In the genomic region with DNA sequence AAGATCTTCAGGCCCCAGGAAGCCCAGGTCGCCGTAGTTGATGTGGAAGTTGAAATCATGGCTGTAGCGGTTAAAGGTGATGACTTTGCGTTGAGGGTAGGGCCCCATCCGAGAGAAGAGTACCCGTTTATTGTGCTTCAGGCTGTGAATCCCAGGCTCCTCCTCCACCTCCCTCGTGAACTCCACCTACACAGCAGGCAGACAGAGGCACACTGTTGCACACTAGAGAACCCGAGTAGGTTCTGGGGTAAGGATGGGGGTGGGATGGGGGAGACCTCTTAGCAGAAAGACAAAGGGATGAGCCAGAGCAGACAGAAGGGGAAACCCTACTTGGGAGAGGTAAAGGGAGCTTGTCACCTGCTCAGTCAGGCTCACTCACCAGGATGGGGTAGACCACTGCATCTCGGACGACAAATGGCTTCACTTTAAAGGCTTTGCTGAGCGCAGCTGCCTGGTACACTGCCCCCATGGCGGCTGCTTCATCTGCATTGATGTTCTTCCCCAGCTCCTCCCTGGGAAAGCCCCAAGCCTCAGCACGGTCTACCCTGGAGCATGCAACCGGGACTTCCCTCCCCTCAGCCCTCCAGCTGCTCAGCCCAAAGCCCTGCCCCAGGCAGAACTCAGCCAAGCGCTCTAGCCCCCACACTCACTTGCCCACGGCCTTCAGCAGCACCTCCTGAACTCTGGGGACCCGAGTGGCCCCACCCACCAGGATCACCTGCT, we compare ENCODE assay signal across 11 cellular contexts. TPM values are rescaled to one million over a fixed set of nuclear protein-coding genes. Genes with fewer than 3 reads are reported as not detected.
A peak's percentile ranks its signal among the peaks of the same experiment; 100 is the strongest.
DNase-seq lines count a peak whose midpoint lies in the region; ATAC-seq and TF ChIP-seq lines count a peak whose summit lies in the region.
"Had no signal": no experiment of that assay in that cellular context is flagged by ENCODE, and none has a peak within 500 bp of the region (broad histone marks: within the 10 kb centered on the region; RNA-seq: fewer than 3 reads in every experiment).

No MANE protein-coding gene starts in this region.

- H3K9ac ChIP-seq in neural progenitor cell, result no peak overlapping the region

- H3K27ac Mint-ChIP-seq in activated T-cell treated with anti-CD3 and anti-CD28 coated beads, Interleukin-2, amount 50 U/mL, for 72 hours, result no peak overlapping the region
- H3K27ac Mint-ChIP-seq in neural progenitor cell, result no peak overlapping the region

- H2AFZ ChIP-seq in neural progenitor cell (replicated peaks), result no peak overlapping the region

- peak; percentile 19 to 27 for DNase-seq in activated T-cell treated with anti-CD3 and anti-CD28 coated beads, Interleukin-2, amount 50 U/mL, for 72 hours
- no peak for DNase-seq in activated T-cell treated with anti-CD3 and anti-CD28 coated beads, Interleukin-2, amount 50 U/mL, for 1 hour
- DNase-seq in neural progenitor cell (ENCODE audit: low spot score) (no peak), dedifferentiated amniotic fluid mesenchymal stem cell (ENCODE audit: extremely low spot score) (no peak), SK-N-DZ (ENCODE audit: low spot score) (no peak), NCI-H1417 (lab: John Stamatoyannopoulos, UW) (no peak)
- DNase-seq: activated CD8-positive, alpha-beta memory T cell treated with anti-CD3 and anti-CD28 coated beads, Interleukin-2, amount 50 U/mL, for 48 hours had no signal

- peaks cover 20 to 52% of the 10 kb centered on the region in 2 donors for H3K36me3 Mint-ChIP-seq in activated T-cell treated with anti-CD3 and anti-CD28 coated beads, Interleukin-2, amount 50 U/mL, for 72 hours (ENCODE audit: insufficient read depth in 2 of 2)
- peaks cover 48% of the 10 kb centered on the region for H3K36me3 Mint-ChIP-seq in neural progenitor cell

- ATAC-seq in activated T-cell treated with anti-CD3 and anti-CD28 coated beads, Interleukin-2, amount 50 U/mL, for 72 hours (replicated peaks in 1 of 2), result peak; percentile 20 to 36
- peak; percentile 38 for ATAC-seq in GM21381 (IDR thresholded peaks at IDR 0.05; ENCODE audit: unreplicated experiment)
- ATAC-seq in HG03460 (IDR thresholded peaks at IDR 0.05; ENCODE audit: unreplicated experiment), result peak; percentile 56
- ATAC-seq: foreskin keratinocyte had no signal

- H3K27me3 Mint-ChIP-seq in activated T-cell treated with anti-CD3 and anti-CD28 coated beads, Interleukin-2, amount 50 U/mL, for 72 hours (ENCODE audit: low read depth), result no peaks in the 10 kb centered on the region
- peaks cover 6% of the 10 kb centered on the region for H3K27me3 Mint-ChIP-seq in neural progenitor cell (ENCODE audit: insufficient read depth, low read depth)

- H3K4me1 ChIP-seq in neural progenitor cell, result no peaks in the 10 kb centered on the region
- H3K4me1 ChIP-seq: foreskin keratinocyte had no signal

- peak overlapping the region; percentile 23 to 33 for H3K4me3 Mint-ChIP-seq in activated T-cell treated with anti-CD3 and anti-CD28 coated beads, Interleukin-2, amount 50 U/mL, for 72 hours
- H3K4me3 Mint-ChIP-seq in neural progenitor cell, result peak overlapping the region; percentile 43

- peaks cover 12% of the 10 kb centered on the region for H4K20me1 ChIP-seq in neural progenitor cell (ENCODE audit: low read depth)

- no peaks in the 10 kb centered on the region for H3K27me3 ChIP-seq in neural progenitor cell
- H3K27me3 ChIP-seq: foreskin keratinocyte had no signal

- H3K9me3 Mint-ChIP-seq in activated T-cell treated with anti-CD3 and anti-CD28 coated beads, Interleukin-2, amount 50 U/mL, for 72 hours, result no peaks in the 10 kb centered on the region
- no peaks in the 10 kb centered on the region for H3K9me3 Mint-ChIP-seq in neural progenitor cell

- peaks cover 4% of the 10 kb centered on the region for H3F3A ChIP-seq in neural progenitor cell (ENCODE audit: low read depth)

- peaks cover 72% of the 10 kb centered on the region for H3K4me1 Mint-ChIP-seq in activated T-cell treated with anti-CD3 and anti-CD28 coated beads, Interleukin-2, amount 50 U/mL, for 72 hours (ENCODE audit: low read depth)
- peaks cover 8% of the 10 kb centered on the region for H3K4me1 Mint-ChIP-seq in neural progenitor cell

- H3K9me3 ChIP-seq in neural progenitor cell (ENCODE audit: low read depth), result no peaks in the 10 kb centered on the region

- no peaks in the 10 kb centered on the region for H3K36me3 ChIP-seq in neural progenitor cell

- peaks cover 31% of the 10 kb centered on the region for H3K79me2 ChIP-seq in neural progenitor cell (ENCODE audit: low read depth)

- H3K4me3 ChIP-seq in neural progenitor cell, result no peak overlapping the region
- H3K4me3 ChIP-seq: lung had no signal

- TF ChIP-seq CTCF in neural progenitor cell (IDR thresholded peaks at IDR 0.05), result no peak

- H3K27ac ChIP-seq in neural progenitor cell, result no peak overlapping the region
- H3K27ac ChIP-seq: foreskin keratinocyte had no signal

- no peak overlapping the region for H3K4me2 ChIP-seq in neural progenitor cell

RNA-seq across cellular contexts. Expression of gene HYOU1, which starts 5.4 kb away (rescaled TPM):
- 100 to 1,000 TPM; 199 to 232 TPM for total RNA-seq in activated T-cell treated with anti-CD3 and anti-CD28 coated beads, Interleukin-2, amount 50 U/mL, for 72 hours
- total RNA-seq in neural progenitor cell (ENCODE audit: low replicate concordance), result 129 and 203 TPM in 2 replicates
- 77.2 and 87.5 TPM in 2 replicates for polyA plus RNA-seq in SK-N-DZ (2014; cell fraction: cytosol; rRNA removed)
- 61.2 and 65.8 TPM in 2 replicates for polyA plus RNA-seq in SK-N-DZ (2014; cell fraction: nucleus; rRNA removed)

RNA-seq across cellular contexts. Expression of gene VPS11, which starts 16.0 kb away (rescaled TPM):
- total RNA-seq in activated T-cell treated with anti-CD3 and anti-CD28 coated beads, Interleukin-2, amount 50 U/mL, for 72 hours, result 10 to 100 TPM; 24.0 to 24.2 TPM
- total RNA-seq in neural progenitor cell (ENCODE audit: low replicate concordance), result 10.4 and 20.7 TPM in 2 replicates
- 12.2 and 14.0 TPM in 2 replicates for polyA plus RNA-seq in SK-N-DZ (2014; cell fraction: cytosol; rRNA removed)
- 17.0 and 18.6 TPM in 2 replicates for polyA plus RNA-seq in SK-N-DZ (2014; cell fraction: nucleus; rRNA removed)

RNA-seq across cellular contexts. Expression of gene SLC37A4, which starts 20.9 kb away (rescaled TPM):
- 10 to 100 TPM; 35.8 to 41.4 TPM for total RNA-seq in activated T-cell treated with anti-CD3 and anti-CD28 coated beads, Interleukin-2, amount 50 U/mL, for 72 hours
- total RNA-seq in neural progenitor cell (ENCODE audit: low replicate concordance), result 55.2 and 89.0 TPM in 2 replicates
- polyA plus RNA-seq in SK-N-DZ (2014; cell fraction: cytosol; rRNA removed), result 27.3 and 37.4 TPM in 2 replicates
- polyA plus RNA-seq in SK-N-DZ (2014; cell fraction: nucleus; rRNA removed), result 63.1 and 98.4 TPM in 2 replicates

RNA-seq across cellular contexts. Expression of gene TRAPPC4, which starts 33.0 kb away (rescaled TPM):
- 10 to 100 TPM; 59.3 to 70.0 TPM for total RNA-seq in activated T-cell treated with anti-CD3 and anti-CD28 coated beads, Interleukin-2, amount 50 U/mL, for 72 hours
- total RNA-seq in neural progenitor cell (ENCODE audit: low replicate concordance), result 53.5 and 59.5 TPM in 2 replicates
- polyA plus RNA-seq in SK-N-DZ (2014; cell fraction: cytosol; rRNA removed), result 49.6 and 51.0 TPM in 2 replicates
- 27.4 and 37.3 TPM in 2 replicates for polyA plus RNA-seq in SK-N-DZ (2014; cell fraction: nucleus; rRNA removed)

RNA-seq across cellular contexts. Expression of gene HMBS, which starts 33.1 kb away (rescaled TPM):
- total RNA-seq in activated T-cell treated with anti-CD3 and anti-CD28 coated beads, Interleukin-2, amount 50 U/mL, for 72 hours, result 10 to 100 TPM; 31.6 to 42.5 TPM
- 30.0 and 31.1 TPM in 2 replicates for total RNA-seq in neural progenitor cell (ENCODE audit: low replicate concordance)
- 4.3 and 8.1 TPM in 2 replicates for polyA plus RNA-seq in SK-N-DZ (2014; cell fraction: cytosol; rRNA removed)
- polyA plus RNA-seq in SK-N-DZ (2014; cell fraction: nucleus; rRNA removed), result 27.7 and 52.4 TPM in 2 replicates

Comparison
In these comparisons a context has a peak if more than half of its experiments do, and no peak if none do; other contexts are left out.
1. DNase-seq: peak in activated T-cell treated with anti-CD3 and anti-CD28 coated beads, Interleukin-2, amount 50 U/mL, for 72 hours (2 of 2); none in activated T-cell treated with anti-CD3 and anti-CD28 coated beads, Interleukin-2, amount 50 U/mL, for 1 hour (single experiment), neural progenitor cell (single experiment), dedifferentiated amniotic fluid mesenchymal stem cell (single experiment), SK-N-DZ (single experiment) and NCI-H1417 (0 of 3).
2. Peak in every context shown above with its lines, with median percentiles within 50 percentile points of each other: ATAC-seq.